6 cellular contexts compared by ENCODE assay signal in genomic region chr11:57705432-57705831, GRCh38. TPM values are rescaled to one million over a fixed set of nuclear protein-coding genes. Genes with fewer than 3 reads are reported as not detected.
"Had no signal": no experiment of that assay in that cellular context is flagged by ENCODE, and none has a peak within 500 bp of the region (broad histone marks: within the 10 kb centered on the region; RNA-seq: fewer than 3 reads in every experiment).

No MANE protein-coding gene starts in this region.

RNA-seq across cellular contexts. Expression of gene BTBD18, which starts 46.2 kb away (rescaled TPM):
- total RNA-seq: GM23338, H1, H9, HT-29, IMR-90, K562 had no signal
